1 cellular context compared by ENCODE assay signal in genomic region chr15:81160312-81161214, GRCh38.
TF ChIP-seq lines count a peak whose summit lies in the region.

No MANE protein-coding gene starts in this region.

TF ChIP-seq in HepG2, 621 proteins besides CTCF, POLR2A, EP300 and RAD21:
- TF ChIP-seq ZNF484 (CRISPR knock-in tag; IDR thresholded peaks at IDR 0.05; ENCODE audit: borderline replicate concordance, low read depth): no peak
- TF ChIP-seq ZNF362 (CRISPR knock-in tag; IDR thresholded peaks at IDR 0.05; ENCODE audit: borderline replicate concordance): no peak
- TF ChIP-seq REST (IDR thresholded peaks at IDR 0.05; ENCODE audit: borderline replicate concordance in 1 of 2, low read depth in 1 of 2, low read length in 2 of 2): no peak
- TF ChIP-seq BHLHE40 (IDR thresholded peaks at IDR 0.05; ENCODE audit: low read length): no peak
- TF ChIP-seq ZNF512B (CRISPR knock-in tag; IDR thresholded peaks at IDR 0.05; ENCODE audit: borderline replicate concordance): no peak
- TF ChIP-seq ZNF740 (CRISPR knock-in tag; IDR thresholded peaks at IDR 0.05): no peak
- no peak for TF ChIP-seq ZNF446 (CRISPR knock-in tag; IDR thresholded peaks at IDR 0.05)
- no peak for TF ChIP-seq GABPB1 (CRISPR knock-in tag; IDR thresholded peaks at IDR 0.05)
- no peak for TF ChIP-seq HNRNPL (IDR thresholded peaks at IDR 0.05; ENCODE audit: low read depth, low read length)
- no peak for TF ChIP-seq ZNF672 (CRISPR knock-in tag; IDR thresholded peaks at IDR 0.05)
- TF ChIP-seq ZFX (CRISPR knock-in tag; IDR thresholded peaks at IDR 0.05; ENCODE audit: low read depth): no peak
- TF ChIP-seq ZNF878 (CRISPR knock-in tag; IDR thresholded peaks at IDR 0.05): no peak
- TF ChIP-seq RXRB (CRISPR knock-in tag; IDR thresholded peaks at IDR 0.05; ENCODE audit: borderline replicate concordance): no peak
- TF ChIP-seq SNAPC4 (CRISPR knock-in tag; IDR thresholded peaks at IDR 0.05): no peak
- no peak for TF ChIP-seq FUBP1 (CRISPR knock-in tag; IDR thresholded peaks at IDR 0.05; ENCODE audit: borderline replicate concordance)
